In the genomic region with DNA sequence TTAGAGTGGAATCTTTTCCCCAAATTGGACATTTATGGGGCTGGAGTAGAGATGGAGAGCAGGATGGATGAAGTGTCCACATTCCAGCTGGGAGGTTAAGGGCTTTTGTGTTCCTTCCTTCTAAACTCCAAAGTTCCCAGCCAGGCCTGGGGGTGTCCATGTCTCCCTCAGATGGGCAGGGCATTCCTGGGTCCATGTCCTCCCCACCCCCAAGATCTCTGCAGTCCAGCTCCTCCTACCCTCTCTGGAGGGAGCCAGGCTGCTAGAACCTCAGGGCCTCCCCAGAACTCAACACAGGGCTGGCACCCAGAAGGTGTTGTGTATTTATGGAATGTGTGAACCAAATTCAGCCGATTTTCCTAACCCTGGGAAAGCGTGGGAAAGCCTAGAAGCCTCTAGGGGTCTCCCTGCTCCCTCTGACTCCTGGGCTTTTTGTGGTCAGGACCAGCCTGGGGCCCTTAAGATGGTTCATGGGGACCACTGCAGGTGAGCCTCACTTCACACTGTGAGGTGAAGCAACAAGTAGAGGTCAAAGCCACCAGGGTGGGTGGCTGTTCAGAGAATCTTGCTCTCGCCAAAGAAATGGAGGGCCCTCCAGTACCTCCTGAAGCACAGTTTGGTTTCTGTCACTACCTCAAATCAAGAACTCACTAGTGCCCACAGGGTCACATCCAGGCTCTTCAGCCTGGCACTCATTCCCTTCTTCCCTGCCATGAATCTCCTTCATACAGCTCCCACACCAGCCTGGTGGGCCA, we compare ENCODE assay signal across 17 cellular contexts. TPM values are rescaled to one million over a fixed set of nuclear protein-coding genes. Genes with fewer than 3 reads are reported as not detected.
A peak's percentile ranks its signal among the peaks of the same experiment; 100 is the strongest.
DNase-seq lines count a peak whose midpoint lies in the region; TF ChIP-seq lines count a peak whose summit lies in the region.
"Had no signal": no experiment of that assay in that cellular context is flagged by ENCODE, and none has a peak within 500 bp of the region (broad histone marks: within the 10 kb centered on the region; RNA-seq: fewer than 3 reads in every experiment).

No MANE protein-coding gene starts in this region.

- CTCF ChIA-PET in activated naive CD4-positive, alpha-beta T cell treated with anti-CD3 and anti-CD28 coated beads for 36 hours (lab: Charles Lee), result interaction anchor here (0.9 kb wide), 1 partner anchor 200 kb away, joined by 5 read pairs; no protein-coding TSS in a partner anchor

- peaks cover 89% of the 10 kb centered on the region for H3K4me1 Mint-ChIP-seq in osteocyte (ENCODE audit: unreplicated experiment)
- peaks cover 6% of the 10 kb centered on the region for H3K4me1 Mint-ChIP-seq in activated naive CD4-positive, alpha-beta T cell treated with anti-CD3 and anti-CD28 coated beads for 36 hours (ENCODE audit: low read depth)

- DNase-seq in NCI-H748 (lab: John Stamatoyannopoulos, UW; ENCODE audit: unreplicated experiment), result peak; percentile 14
- no peak for DNase-seq in NCI-H748 treated with DMSO at 0.1 percent for 48 hours (lab: John Stamatoyannopoulos, UW)
- no peak for DNase-seq in choroid plexus epithelial cell (ENCODE audit: low read depth)
- no peak for DNase-seq in osteocyte (ENCODE audit: extremely low spot score, unreplicated experiment)
- DNase-seq in stimulated activated CD4-positive, alpha-beta T cell treated with anti-CD3 and anti-CD28 coated beads, Interleukin-4, amount 100 ng/mL, for 24 hours, result no peak
- no peak for DNase-seq in SW 1271 (lab: John Stamatoyannopoulos, UW)
- no peak for DNase-seq in activated naive CD4-positive, alpha-beta T cell treated with anti-CD3 and anti-CD28 coated beads for 36 hours
- DNase-seq: activated naive CD4-positive, alpha-beta T cell treated with Interleukin-2 at 50 U/mL for 16 hours; NCI-H1417 treated with DMSO at 0.1 percent for 48 hours; NCI-H510A treated with DMSO at 0.1 percent for 48 hours; nucleus accumbens; SJCRH30; stimulated activated CD4-positive, alpha-beta T cell treated with anti-CD3 and anti-CD28 coated beads, Interleukin-15, amount 100 ng/mL, for 24 hours had no signal

- TF ChIP-seq CTCF in choroid plexus epithelial cell (conservative IDR thresholded peaks at IDR 0.05; ENCODE audit: low read depth, low read length) (peak; percentile 37), osteocyte (IDR thresholded peaks at IDR 0.05) (peak; percentile 45)

- peak overlapping the region; percentile 95 for H3K27ac Mint-ChIP-seq in osteocyte (ENCODE audit: unreplicated experiment)
- no peak overlapping the region for H3K27ac Mint-ChIP-seq in activated naive CD4-positive, alpha-beta T cell treated with anti-CD3 and anti-CD28 coated beads for 36 hours
- H3K27ac Mint-ChIP-seq: IgD-negative memory B cell had no signal

- TF ChIP-seq EP300 in Ishikawa (IDR thresholded peaks at IDR 0.05; ENCODE audit: borderline replicate concordance), result no peak

- peak overlapping the region; percentile 76 for H3K4me3 Mint-ChIP-seq in osteocyte (ENCODE audit: unreplicated experiment)
- H3K4me3 Mint-ChIP-seq in activated naive CD4-positive, alpha-beta T cell treated with anti-CD3 and anti-CD28 coated beads for 36 hours, result no peak overlapping the region
- H3K4me3 Mint-ChIP-seq: IgD-negative memory B cell had no signal

- H3K4me3 ChIP-seq in choroid plexus epithelial cell (ENCODE audit: low read depth, low read length), result no peak overlapping the region
- H3K4me3 ChIP-seq: SJCRH30, thoracic aorta had no signal

- peaks cover 9% of the 10 kb centered on the region for H3K36me3 Mint-ChIP-seq in osteocyte (ENCODE audit: unreplicated experiment)
- H3K36me3 Mint-ChIP-seq in activated naive CD4-positive, alpha-beta T cell treated with anti-CD3 and anti-CD28 coated beads for 36 hours (ENCODE audit: low read depth), result no peaks in the 10 kb centered on the region
- H3K36me3 Mint-ChIP-seq: IgD-negative memory B cell had no signal

- H3K9me3 Mint-ChIP-seq in osteocyte (ENCODE audit: unreplicated experiment), result no peaks in the 10 kb centered on the region
- H3K9me3 Mint-ChIP-seq in activated naive CD4-positive, alpha-beta T cell treated with anti-CD3 and anti-CD28 coated beads for 36 hours, result no peaks in the 10 kb centered on the region
- H3K9me3 Mint-ChIP-seq: IgD-negative memory B cell had no signal

- no peaks in the 10 kb centered on the region for H3K27me3 Mint-ChIP-seq in osteocyte (ENCODE audit: unreplicated experiment)
- no peaks in the 10 kb centered on the region for H3K27me3 Mint-ChIP-seq in activated naive CD4-positive, alpha-beta T cell treated with anti-CD3 and anti-CD28 coated beads for 36 hours (ENCODE audit: low read depth)

- TF ChIP-seq RAD21 in Ishikawa (IDR thresholded peaks at IDR 0.05; ENCODE audit: low read depth), result peak; percentile 26; the same call in 1 of the 2 replicates

- intact Hi-C loops in activated naive CD4-positive, alpha-beta T cell treated with anti-CD3 and anti-CD28 coated beads for 36 hours (cut with micrococcal nuclease), result no loop called here

TF ChIP-seq in Ishikawa, 13 proteins besides CTCF, POLR2A, EP300 and RAD21:
- TF ChIP-seq TCF12 (IDR thresholded peaks at IDR 0.05; ENCODE audit: low read depth) (no peak), TEAD4 (IDR thresholded peaks at IDR 0.05) (no peak)
TF ChIP-seq in Ishikawa: peak in this region for 0.

RNA-seq across cellular contexts. Expression of gene GLIS1, which starts 54.8 kb away (rescaled TPM):
- total RNA-seq in osteocyte, result 38.0 and 38.3 TPM in 2 replicates
- total RNA-seq in activated naive CD4-positive, alpha-beta T cell treated with anti-CD3 and anti-CD28 coated beads for 36 hours, result not detected
- total RNA-seq: activated CD8-positive, alpha-beta memory T cell treated with anti-CD3 and anti-CD28 coated beads for 36 hours; SJCRH30 had no signal

Comparison
In these comparisons a context has a peak if more than half of its experiments do, and no peak if none do; other contexts are left out.
1. RNA of gene GLIS1, which starts 54.8 kb away (total RNA-seq): 38.0 to 38.3 TPM in osteocyte; not detected in activated naive CD4-positive, alpha-beta T cell treated with anti-CD3 and anti-CD28 coated beads for 36 hours; every median in the first group is over 10 times any median in the second.